In the genomic region with DNA sequence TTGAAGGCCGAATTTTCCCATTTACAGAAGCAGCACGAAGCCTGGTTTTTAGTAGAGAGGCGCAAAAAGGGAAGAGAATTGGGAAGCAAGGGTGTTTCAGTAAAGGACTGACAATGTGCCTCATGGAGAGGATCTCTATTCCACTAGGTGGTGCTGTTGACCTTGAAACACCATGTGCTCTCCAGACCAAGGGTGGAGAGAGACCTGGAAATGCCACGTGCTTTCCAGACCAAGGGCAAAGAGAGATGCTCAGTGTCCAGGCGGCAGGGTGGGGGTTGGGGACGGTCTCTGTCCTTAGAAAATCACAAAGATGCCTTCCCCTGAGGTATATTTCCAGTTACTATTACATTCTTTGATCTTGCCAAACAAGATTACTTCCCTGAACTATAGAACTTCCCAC, we compare ENCODE assay signal across 8 cellular contexts.
DNase-seq lines count a peak whose midpoint lies in the region; ATAC-seq and TF ChIP-seq lines count a peak whose summit lies in the region.

No MANE protein-coding gene starts in this region.

- no peaks in the 10 kb centered on the region for H3K36me3 Mint-ChIP-seq in activated B cell treated with CpG ODN at 0.5 μM for 24 hours (ENCODE audit: low read depth)

- peaks cover 19% of the 10 kb centered on the region for H3K9me3 ChIP-seq in MG63

- H3K4me3 ChIP-seq in MG63 = no peak overlapping the region

- peak; percentile 53 for TF ChIP-seq CTCF in activated B cell treated with CpG ODN at 0.5 μM for 24 hours (IDR thresholded peaks at IDR 0.05)

- ATAC-seq in activated B cell treated with CpG ODN at 0.5 μM for 24 hours (ENCODE audit: low read depth) (no peak), GM18511 (IDR thresholded peaks at IDR 0.05; ENCODE audit: unreplicated experiment) (no peak)
- ATAC-seq in stimulated activated naive CD8-positive, alpha-beta T cell treated with anti-CD3 and anti-CD28 coated beads, Interleukin-15, amount 100 ng/mL, for 72 hours = no peak

- H3K27ac Mint-ChIP-seq in activated B cell treated with CpG ODN at 0.5 μM for 24 hours = no peak overlapping the region
- H3K27ac Mint-ChIP-seq in stimulated activated naive CD8-positive, alpha-beta T cell treated with anti-CD3 and anti-CD28 coated beads, Interleukin-15, amount 100 ng/mL, for 72 hours = no peak overlapping the region

- no peak overlapping the region for H3K4me3 Mint-ChIP-seq in activated B cell treated with CpG ODN at 0.5 μM for 24 hours
- H3K4me3 Mint-ChIP-seq in stimulated activated naive CD8-positive, alpha-beta T cell treated with anti-CD3 and anti-CD28 coated beads, Interleukin-15, amount 100 ng/mL, for 72 hours = no peak overlapping the region

- peaks cover 5% of the 10 kb centered on the region for H3K4me1 Mint-ChIP-seq in activated B cell treated with CpG ODN at 0.5 μM for 24 hours
- H3K4me1 Mint-ChIP-seq in stimulated activated naive CD8-positive, alpha-beta T cell treated with anti-CD3 and anti-CD28 coated beads, Interleukin-15, amount 100 ng/mL, for 72 hours = no peaks in the 10 kb centered on the region

- peaks cover 9% of the 10 kb centered on the region for H3K9me3 Mint-ChIP-seq in activated B cell treated with CpG ODN at 0.5 μM for 24 hours
- peaks cover 16 to 38% of the 10 kb centered on the region in 2 donors for H3K9me3 Mint-ChIP-seq in stimulated activated naive CD8-positive, alpha-beta T cell treated with anti-CD3 and anti-CD28 coated beads, Interleukin-15, amount 100 ng/mL, for 72 hours

- no peaks in the 10 kb centered on the region for H3K27me3 Mint-ChIP-seq in activated B cell treated with CpG ODN at 0.5 μM for 24 hours
- H3K27me3 Mint-ChIP-seq in stimulated activated naive CD8-positive, alpha-beta T cell treated with anti-CD3 and anti-CD28 coated beads, Interleukin-15, amount 100 ng/mL, for 72 hours = no peaks in the 10 kb centered on the region

- H3K36me3 ChIP-seq in MG63 = no peaks in the 10 kb centered on the region; the same call in 1 of the 2 replicates

- H3K27me3 ChIP-seq in MG63 = no peaks in the 10 kb centered on the region

- intact Hi-C loops in activated B cell treated with CpG ODN at 0.5 μM for 24 hours (cut with micrococcal nuclease) = loop anchor here (1.0 to 10.0 kb wide), 5 partner anchors 588 to 1898 kb away; partner anchors contain the start of gene ZNF608

- POLR2A ChIA-PET in activated B cell treated with CpG ODN at 0.5 μM for 24 hours (lab: Charles Lee) = no interaction called here

- CTCF ChIA-PET in activated B cell treated with CpG ODN at 0.5 μM for 24 hours (lab: Charles Lee) = no interaction called here

- DNase-seq in GM04504 (ENCODE audit: low read depth) = peak; percentile 35
- DNase-seq in MG63 = peak; percentile 54
- peak; percentile 24 for DNase-seq in activated B cell treated with CpG ODN at 0.5 μM for 24 hours
- DNase-seq in iPS-NIHi7 (ENCODE audit: extremely low spot score) = peak; percentile 38
- no peak for DNase-seq in DMS79 treated with DMSO at 0.1 percent for 48 hours (lab: John Stamatoyannopoulos, UW)
- no peak for DNase-seq in stimulated activated naive CD8-positive, alpha-beta T cell treated with anti-CD3 and anti-CD28 coated beads, Interleukin-15, amount 100 ng/mL, for 72 hours
- DNase-seq in activated effector memory CD4-positive, alpha-beta T cell treated with anti-CD3 and anti-CD28 coated beads, Interleukin-2, amount 50 U/mL, for 16 hours = no peak

Comparison
In these comparisons a context has a peak if more than half of its experiments do, and no peak if none do; other contexts are left out.
1. DNase-seq: peak in GM04504 (single experiment), MG63 (single experiment), activated B cell treated with CpG ODN at 0.5 μM for 24 hours (single experiment) and iPS-NIHi7 (single experiment); none in DMS79 treated with DMSO at 0.1 percent for 48 hours (single experiment), stimulated activated naive CD8-positive, alpha-beta T cell treated with anti-CD3 and anti-CD28 coated beads, Interleukin-15, amount 100 ng/mL, for 72 hours (0 of 2) and activated effector memory CD4-positive, alpha-beta T cell treated with anti-CD3 and anti-CD28 coated beads, Interleukin-2, amount 50 U/mL, for 16 hours (single experiment).